In genomic region chr2:189203177-189203799, GRCh38 we compare ENCODE assay signal across 21 cellular contexts. TPM values are rescaled to one million over a fixed set of nuclear protein-coding genes. Genes with fewer than 3 reads are reported as not detected.
DNase-seq lines count a peak whose midpoint lies in the region; ATAC-seq, FAIRE-seq and TF ChIP-seq lines count a peak whose summit lies in the region.
"Had no signal": no experiment of that assay in that cellular context is flagged by ENCODE, and none has a peak within 500 bp of the region (broad histone marks: within the 10 kb centered on the region; RNA-seq: fewer than 3 reads in every experiment).

No MANE protein-coding gene starts in this region.

- peaks cover 19% of the 10 kb centered on the region for H3K4me1 ChIP-seq in GM23248 (ENCODE audit: insufficient read depth)
- peaks cover 30% of the 10 kb centered on the region for H3K4me1 ChIP-seq in PC-3 (ENCODE audit: insufficient read depth, low read length)
- peaks cover 11% of the 10 kb centered on the region for H3K4me1 ChIP-seq in keratinocyte (ENCODE audit: control insufficient read depth, extremely low read depth, insufficient read depth, low read length)
- H3K4me1 ChIP-seq in hepatocyte (ENCODE audit: insufficient read depth), result peaks cover 7% of the 10 kb centered on the region
- no peaks in the 10 kb centered on the region for H3K4me1 ChIP-seq in colonic mucosa
- H3K4me1 ChIP-seq: left ventricle myocardium inferior, testis had no signal

- H3K79me2 ChIP-seq in GM23248 (ENCODE audit: insufficient read depth) (0 out of 2 replicates have a peak, but pooled peaks cover 4% of the 10 kb centered on the region), PC-3 (ENCODE audit: low read length) (peaks cover 11% of the 10 kb centered on the region; the same call in 1 of the 2 replicates), keratinocyte (ENCODE audit: control insufficient read depth, insufficient read depth, low read length) (no peaks in the 10 kb centered on the region), hepatocyte (no peaks in the 10 kb centered on the region)

- CTCF ChIA-PET in PC-3 (lab: Charles Lee), result no interaction called here

- H3K36me3 ChIP-seq in GM23248 (ENCODE audit: low read depth) (no peaks in the 10 kb centered on the region), PC-3 (ENCODE audit: low read depth, low read length) (peaks cover 4% of the 10 kb centered on the region; the same call in 1 of the 2 replicates), keratinocyte (ENCODE audit: control insufficient read depth in 2 of 2, extremely low read depth in 1 of 2, insufficient read depth in 2 of 2, low read length in 2 of 2) (no peaks in the 10 kb centered on the region), hepatocyte (replicated peaks; ENCODE audit: insufficient read depth, low read depth) (no peaks in the 10 kb centered on the region), colonic mucosa (no peaks in the 10 kb centered on the region)
- H3K36me3 ChIP-seq: HAP-1, left ventricle myocardium inferior, neutrophil had no signal

- H3K9me2 ChIP-seq in GM23248 (ENCODE audit: insufficient read depth) (no peaks in the 10 kb centered on the region), PC-3 (replicated peaks; ENCODE audit: low read length) (no peaks in the 10 kb centered on the region), hepatocyte (replicated peaks; ENCODE audit: insufficient read depth) (no peaks in the 10 kb centered on the region)

- TF ChIP-seq CTCF in PC-3 (conservative IDR thresholded peaks at IDR 0.05; ENCODE audit: low read depth, low read length) (no peak), keratinocyte (optimal IDR thresholded peaks at IDR 0.05 in 1 of 3, IDR thresholded peaks at IDR 0.05 in 1 of 3, conservative IDR thresholded peaks at IDR 0.05 in 1 of 3; ENCODE audit: extremely low read depth in 1 of 3, insufficient read depth in 2 of 3, low read length in 3 of 3) (no peak), hepatocyte (IDR thresholded peaks at IDR 0.05; ENCODE audit: poor library complexity) (no peak), colonic mucosa (IDR thresholded peaks at IDR 0.05) (no peak)

- H3K9me3 ChIP-seq in GM23248 (ENCODE audit: low read depth), result no peaks in the 10 kb centered on the region
- no peaks in the 10 kb centered on the region for H3K9me3 ChIP-seq in PC-3 (ENCODE audit: low read length)
- H3K9me3 ChIP-seq in keratinocyte (ENCODE audit: control insufficient read depth, low read depth, low read length), result no peaks in the 10 kb centered on the region
- no peaks in the 10 kb centered on the region for H3K9me3 ChIP-seq in hepatocyte (ENCODE audit: low read depth)
- no peaks in the 10 kb centered on the region for H3K9me3 ChIP-seq in colonic mucosa
- H3K9me3 ChIP-seq: HAP-1, left ventricle myocardium inferior, neutrophil, testis had no signal

- H3K27ac ChIP-seq in GM23248 (peak overlapping the region; percentile 63), PC-3 (ENCODE audit: low read length) (no peak overlapping the region), keratinocyte (ENCODE audit: control insufficient read depth, insufficient read depth, low read length) (no peak overlapping the region), hepatocyte (no peak overlapping the region), colonic mucosa (no peak overlapping the region)
- H3K27ac ChIP-seq: left ventricle myocardium inferior, neutrophil, testis had no signal

- H3K9me1 ChIP-seq in keratinocyte (ENCODE audit: control insufficient read depth, extremely low read depth, insufficient read depth, low read length), result no peaks in the 10 kb centered on the region

- H3K9ac ChIP-seq in GM23248 (no peak overlapping the region), PC-3 (ENCODE audit: low read length) (no peak overlapping the region), keratinocyte (ENCODE audit: control insufficient read depth, extremely low read depth, insufficient read depth, low read length) (no peak overlapping the region), colonic mucosa (ENCODE audit: low read depth in 2 of 2, low read length in 2 of 2) (no peak overlapping the region)

- H4K20me1 ChIP-seq in GM23248 (ENCODE audit: insufficient read depth) (no peaks in the 10 kb centered on the region), PC-3 (ENCODE audit: low read length) (no peaks in the 10 kb centered on the region), keratinocyte (ENCODE audit: control insufficient read depth, extremely low read depth, insufficient read depth, low read length) (no peaks in the 10 kb centered on the region), hepatocyte (ENCODE audit: insufficient read depth, poor library complexity, severe bottlenecking) (no peaks in the 10 kb centered on the region)

- peak; percentile 26 for FAIRE-seq in keratinocyte (lab: Jason Lieb, UNC)

- peak; percentile 91 for DNase-seq in DMS114 treated with DMSO at 0.1 percent for 48 hours (lab: John Stamatoyannopoulos, UW; ENCODE audit: unreplicated experiment)
- DNase-seq in GM23248, result no peak
- DNase-seq in PC-3, result no peak
- no peak for DNase-seq in keratinocyte (ENCODE audit: low read depth, low spot score)
- no peak for DNase-seq in 8988T
- no peak for DNase-seq in hepatocyte (ENCODE audit: low spot score)
- DNase-seq in colonic mucosa, result no peak
- DNase-seq in NCI-H2171 (lab: John Stamatoyannopoulos, UW), result no peak
- DNase-seq: activated B cell treated with CpG ODN at 0.5 μM for 24 hours; activated CD4-positive, alpha-beta memory T cell treated with anti-CD3 and anti-CD28 coated beads for 36 hours; activated T-cell treated with anti-CD3 and anti-CD28 coated beads for 4 hours; anterior cingulate cortex; effector CD4-positive, alpha-beta T cell; EL; left ventricle myocardium inferior; NCI-H526 treated with DMSO at 0.1 percent for 48 hours; stimulated activated CD4-positive, alpha-beta T cell treated with anti-CD3 and anti-CD28 coated beads, Interleukin-15, amount 100 ng/mL, for 24 hours; testis had no signal

- no TSS peak for BruUV-seq in PC-3 (replicated peaks; lab: Mats Ljungman, UMichigan)

- peak overlapping the region; percentile 87 for H2AFZ ChIP-seq in GM23248
- H2AFZ ChIP-seq in PC-3 (ENCODE audit: low read length), result no peak overlapping the region
- no peak overlapping the region for H2AFZ ChIP-seq in keratinocyte (ENCODE audit: control insufficient read depth, low read length)
- no peak overlapping the region for H2AFZ ChIP-seq in hepatocyte

- no peak overlapping the region for H3K4me3 ChIP-seq in GM23248
- H3K4me3 ChIP-seq in PC-3 (ENCODE audit: low read length), result no peak overlapping the region
- no peak overlapping the region for H3K4me3 ChIP-seq in keratinocyte (ENCODE audit: control insufficient read depth in 2 of 3, extremely low read depth in 1 of 3, insufficient read depth in 2 of 3, low read depth in 1 of 3, low read length in 3 of 3)
- no peak overlapping the region for H3K4me3 ChIP-seq in hepatocyte
- H3K4me3 ChIP-seq in colonic mucosa, result no peak overlapping the region
- H3K4me3 ChIP-seq: HAP-1, left ventricle myocardium inferior, testis had no signal

- intact Hi-C loops in PC-3 (cut with micrococcal nuclease), result no loop called here
- intact Hi-C loops in colonic mucosa (cut with DNase I), result no loop called here

- ATAC-seq in PC-3, result peak; percentile 63
- ATAC-seq: esophagus mucosa had no signal

- H3K4me2 ChIP-seq in GM23248 (ENCODE audit: unreplicated experiment), result no peak overlapping the region
- H3K4me2 ChIP-seq in PC-3 (ENCODE audit: low read length), result 0 out of 2 replicates have a peak overlapping the region, but pooled peaks have one; percentile 1
- H3K4me2 ChIP-seq in keratinocyte (ENCODE audit: control insufficient read depth, extremely low read depth, insufficient read depth, low read depth, low read length), result no peak overlapping the region
- no peak overlapping the region for H3K4me2 ChIP-seq in hepatocyte

- POLR2A ChIA-PET in PC-3 (lab: Charles Lee; ENCODE audit: unreplicated experiment), result no interaction called here

- H3K27me3 ChIP-seq in GM23248 (replicated peaks; ENCODE audit: insufficient read depth), result no peaks in the 10 kb centered on the region
- H3K27me3 ChIP-seq in PC-3 (ENCODE audit: low read length), result no peaks in the 10 kb centered on the region
- no peaks in the 10 kb centered on the region for H3K27me3 ChIP-seq in keratinocyte (ENCODE audit: control insufficient read depth, extremely low read depth, insufficient read depth, low read length)
- H3K27me3 ChIP-seq in hepatocyte, result no peaks in the 10 kb centered on the region
- no peaks in the 10 kb centered on the region for H3K27me3 ChIP-seq in colonic mucosa
- H3K27me3 ChIP-seq: neutrophil, testis had no signal

- H3F3A ChIP-seq in GM23248 (ENCODE audit: insufficient read depth), result no peaks in the 10 kb centered on the region
- no peaks in the 10 kb centered on the region for H3F3A ChIP-seq in PC-3 (ENCODE audit: low read length, unreplicated experiment)

- dilution Hi-C loops in keratinocyte (cut with MboI; ENCODE audit: extremely low pct_ligation_motif_present, low sequenced_read_pairs), result no loop called here

- in situ Hi-C loops in GM23248 (cut with MboI), result no loop called here

- WGBS in GM23248 (ENCODE audit: low coverage in 1 of 2, low lambda C conversion rate in 2 of 2, missing lambda C conversion rate in 2 of 2), 2 experiments, result 72 to 76% methylated on average over 4 of the region's 4 CpGs
- 90% methylated on average over 4 of the region's 4 CpGs for WGBS in hepatocyte (ENCODE audit: low lambda C conversion rate, missing lambda C conversion rate)

RNA-seq across cellular contexts. Expression of gene COL5A2, which starts 23.7 kb away (rescaled TPM):
- 962 and 974 TPM in 2 replicates for total RNA-seq in GM23248 (2014; rRNA removed; shearing (Covaris generic))
- polyA plus RNA-seq in GM23248 (2016; fragmentation: Nextera tagmentation; extraction: Ambion mirVana) (248 and 252 TPM in 2 replicates), keratinocyte (6.5 to 16.6 TPM (median 7.2 TPM) in 3 replicates), hepatocyte (131 and 137 TPM in 2 replicates)
- total RNA-seq in PC-3 (2014; rRNA removed) (56.2 and 60.1 TPM in 2 replicates), hepatocyte (344 and 406 TPM in 2 replicates), colonic mucosa (10 to 100 TPM; 10.4 to 24.6 TPM)
- 2.1 TPM for polyA plus RNA-seq in keratinocyte (2011; ENCODE audit: low read depth)
- 2.2 and 2.4 TPM in 2 replicates for polyA plus RNA-seq in keratinocyte (2011; cell fraction: cytosol; rRNA removed)
- 23.2 and 25.7 TPM in 2 replicates for polyA plus RNA-seq in keratinocyte (2011; cell fraction: nucleus; rRNA removed)
- 2.0 and 8.5 TPM in 2 replicates for polyA plus RNA-seq in keratinocyte (2012; ENCODE audit: low replicate concordance)
- 6.4 to 23.5 TPM (median 11.9 TPM) in 3 replicates for polyA minus RNA-seq in keratinocyte
- polyA minus RNA-seq in keratinocyte (2011; cell fraction: cytosol; rRNA and poly(A)+ RNA removed), result 4.8 TPM
- polyA minus RNA-seq in keratinocyte (2011; cell fraction: nucleus; rRNA and poly(A)+ RNA removed), result 22.5 and 41.3 TPM in 2 replicates
